ENCODE assay signal across 8 cellular contexts in genomic region chr10:118341678-118342637, GRCh38. TPM values are rescaled to one million over a fixed set of nuclear protein-coding genes. Genes with fewer than 3 reads are reported as not detected.
DNase-seq lines count a peak whose midpoint lies in the region; ATAC-seq and TF ChIP-seq lines count a peak whose summit lies in the region.

FAM204A (minus strand) TSS chr10:118342324; CDS start chr10:118336415, 5,909 bp downstream.

- TF ChIP-seq CTCF in H9 (conservative IDR thresholded peaks at IDR 0.05) (no peak), nephron progenitor cell (IDR thresholded peaks at IDR 0.05) (no peak)

- H3K23ac ChIP-seq in H9 (ENCODE audit: insufficient read length, low read depth, low read length) = no peak within 1 kb of the TSS

- H3K4me3 Mint-ChIP-seq in H9 = peak within 1 kb of the TSS; percentile 92 to 94
- peak within 1 kb of the TSS; percentile 95 for H3K4me3 Mint-ChIP-seq in nephron progenitor cell
- peak within 1 kb of the TSS; percentile 84 to 95 for H3K4me3 Mint-ChIP-seq in stimulated activated naive CD8-positive, alpha-beta T cell treated with anti-CD3 and anti-CD28 coated beads, Interleukin-15, amount 100 ng/mL, for 72 hours

- no peaks in the 10 kb centered on the region; a peak in 1 of 5 replicates for H3K9me3 Mint-ChIP-seq in H9
- H3K9me3 Mint-ChIP-seq in nephron progenitor cell = no peaks in the 10 kb centered on the region
- H3K9me3 Mint-ChIP-seq in stimulated activated naive CD8-positive, alpha-beta T cell treated with anti-CD3 and anti-CD28 coated beads, Interleukin-15, amount 100 ng/mL, for 72 hours = no peaks in the 10 kb centered on the region

- peak within 1 kb of the TSS; percentile 100 for H2AFZ ChIP-seq in H9 (ENCODE audit: low read length)

- H4K8ac ChIP-seq in H9 (replicated peaks; ENCODE audit: insufficient read length, low read depth, low read length) = no peak within 1 kb of the TSS

- H2AK5ac ChIP-seq in H9 (ENCODE audit: insufficient read length, low read length) = no peak within 1 kb of the TSS

- no peak within 1 kb of the TSS for H3T11ph ChIP-seq in H9 (ENCODE audit: low read length)

- H4K5ac ChIP-seq in H9 (ENCODE audit: insufficient read length, low read depth, low read length) = no peak within 1 kb of the TSS

- peaks cover 4% of the 10 kb centered on the region; the same call in 1 of the 2 replicates for H3K27me3 Mint-ChIP-seq in H9 (ENCODE audit: low read depth)
- no peaks in the 10 kb centered on the region for H3K27me3 Mint-ChIP-seq in nephron progenitor cell (ENCODE audit: low read depth, poor library complexity)
- no peaks in the 10 kb centered on the region for H3K27me3 Mint-ChIP-seq in stimulated activated naive CD8-positive, alpha-beta T cell treated with anti-CD3 and anti-CD28 coated beads, Interleukin-15, amount 100 ng/mL, for 72 hours

- no peaks in the 10 kb centered on the region for H3K9me3 ChIP-seq in H9 (ENCODE audit: control insufficient read depth, low read depth, low read length)
- no peaks in the 10 kb centered on the region for H3K9me3 ChIP-seq in MG63

- no peaks in the 10 kb centered on the region; a peak in 1 of 7 replicates for H3K36me3 Mint-ChIP-seq in H9 (ENCODE audit: insufficient read depth in 1 of 3, low read depth in 3 of 3)
- H3K36me3 Mint-ChIP-seq in nephron progenitor cell (ENCODE audit: low read depth) = peaks cover 8% of the 10 kb centered on the region

- ATAC-seq in stimulated activated naive CD8-positive, alpha-beta T cell treated with anti-CD3 and anti-CD28 coated beads, Interleukin-15, amount 100 ng/mL, for 72 hours = peak; percentile 100

- no peak within 1 kb of the TSS for H2BK20ac ChIP-seq in H9 (ENCODE audit: low read depth, low read length, poor library complexity, severe bottlenecking)

- H3K4me3 ChIP-seq in MG63 = peak within 1 kb of the TSS; percentile 76

- no peaks in the 10 kb centered on the region for H3K79me1 ChIP-seq in H9 (ENCODE audit: insufficient read depth, low read depth, low read length, poor library complexity, severe bottlenecking)

- no peak within 1 kb of the TSS for H3K18ac ChIP-seq in H9 (ENCODE audit: insufficient read length, low read depth, low read length)

- peak; percentile 93 for DNase-seq in ELR (ENCODE audit: low read depth)
- DNase-seq in H9 = peak; percentile 94
- peak; percentile 85 for DNase-seq in MG63
- DNase-seq in SHP77 treated with DMSO at 0.1 percent for 48 hours (lab: John Stamatoyannopoulos, UW) = peak; percentile 78
- peak; percentile 98 for DNase-seq in activated effector memory CD4-positive, alpha-beta T cell treated with anti-CD3 and anti-CD28 coated beads, Interleukin-2, amount 50 U/mL, for 16 hours
- peak; percentile 87 for DNase-seq in fibroblast of the conjunctiva (ENCODE audit: low read depth)
- peak; percentile 93 for DNase-seq in nephron progenitor cell
- peak; percentile 93 to 96 for DNase-seq in stimulated activated naive CD8-positive, alpha-beta T cell treated with anti-CD3 and anti-CD28 coated beads, Interleukin-15, amount 100 ng/mL, for 72 hours

- H3K79me2 ChIP-seq in H9 (ENCODE audit: insufficient read depth, low read length) = no peaks in the 10 kb centered on the region; the same call in 1 of the 2 replicates

- peaks cover 8 to 13% of the 10 kb centered on the region in 2 experiments; a peak in 3 of 4 replicates for H3K4me1 Mint-ChIP-seq in H9
- peaks cover 24% of the 10 kb centered on the region for H3K4me1 Mint-ChIP-seq in nephron progenitor cell
- peaks cover 16% of the 10 kb centered on the region for H3K4me1 Mint-ChIP-seq in stimulated activated naive CD8-positive, alpha-beta T cell treated with anti-CD3 and anti-CD28 coated beads, Interleukin-15, amount 100 ng/mL, for 72 hours

- H3K4ac ChIP-seq in H9 (ENCODE audit: low read depth, low read length) = no peak within 1 kb of the TSS

- H3K9ac ChIP-seq in H9 (ENCODE audit: extremely low read depth, insufficient read length, low read length) = peak within 1 kb of the TSS; percentile 77

- no peak within 1 kb of the TSS for H2BK5ac ChIP-seq in H9 (ENCODE audit: insufficient read length, low read length)

- no peak within 1 kb of the TSS for H2BK12ac ChIP-seq in H9 (ENCODE audit: insufficient read length, low read depth, low read length)

- no peak within 1 kb of the TSS for H4K91ac ChIP-seq in H9 (ENCODE audit: insufficient read length, low read depth, low read length)

- H3K56ac ChIP-seq in H9 (ENCODE audit: insufficient read length, low read depth, low read length) = no peak within 1 kb of the TSS

- H3K27me3 ChIP-seq in H9 (ENCODE audit: insufficient read depth, low read length) = no peaks in the 10 kb centered on the region
- H3K27me3 ChIP-seq in MG63 = peaks cover 8% of the 10 kb centered on the region; the same call in 1 of the 2 replicates

- H3K23me2 ChIP-seq in H9 (ENCODE audit: insufficient read length, low read depth, low read length, poor library complexity, severe bottlenecking) = peaks cover 6% of the 10 kb centered on the region

- H3K27ac Mint-ChIP-seq in H9 = peak within 1 kb of the TSS; percentile 71 to 96 (median 82); a peak in 4 of 7 replicates
- H3K27ac Mint-ChIP-seq in nephron progenitor cell = peak within 1 kb of the TSS; percentile 90
- peak within 1 kb of the TSS; percentile 95 to 98 for H3K27ac Mint-ChIP-seq in stimulated activated naive CD8-positive, alpha-beta T cell treated with anti-CD3 and anti-CD28 coated beads, Interleukin-15, amount 100 ng/mL, for 72 hours

- H3K27ac ChIP-seq in H9 (ENCODE audit: insufficient read length, low read depth, low read length) = no peak within 1 kb of the TSS

- H3K4me1 ChIP-seq in H9 (ENCODE audit: insufficient read depth, low read length) = 0 out of 2 replicates have a peak, but pooled peaks cover 3% of the 10 kb centered on the region

- no peak within 1 kb of the TSS for H2BK15ac ChIP-seq in H9 (ENCODE audit: low read depth, low read length)

- H3K14ac ChIP-seq in H9 (ENCODE audit: insufficient read depth, low read length) = no peak within 1 kb of the TSS

- H2BK120ac ChIP-seq in H9 (ENCODE audit: low read depth, low read length, poor library complexity, severe bottlenecking) = no peak within 1 kb of the TSS

- no CpG with 5 or more reads among the region's 48 CpGs for WGBS in H9 (ENCODE audit: extremely low coverage, insufficient read length, low lambda C conversion rate)

- H4K20me1 ChIP-seq in H9 (ENCODE audit: control insufficient read depth, insufficient read depth, insufficient read length) = no peaks in the 10 kb centered on the region

- H3K36me3 ChIP-seq in MG63 = peaks cover 7% of the 10 kb centered on the region; the same call in 1 of the 2 replicates

- peak within 1 kb of the TSS; percentile 92 for H3K4me2 ChIP-seq in H9 (ENCODE audit: insufficient read depth, insufficient read length, low read length)

RNA-seq across cellular contexts. Expression of gene FAM204A, which starts in this region (rescaled TPM):
- total RNA-seq in H9 (2021) = 41.0 and 42.5 TPM in 2 replicates
- total RNA-seq in MG63 (2014; rRNA removed; shearing (Covaris generic); ENCODE audit: low replicate concordance) = 141 and 225 TPM in 2 replicates
